In the genomic region with DNA sequence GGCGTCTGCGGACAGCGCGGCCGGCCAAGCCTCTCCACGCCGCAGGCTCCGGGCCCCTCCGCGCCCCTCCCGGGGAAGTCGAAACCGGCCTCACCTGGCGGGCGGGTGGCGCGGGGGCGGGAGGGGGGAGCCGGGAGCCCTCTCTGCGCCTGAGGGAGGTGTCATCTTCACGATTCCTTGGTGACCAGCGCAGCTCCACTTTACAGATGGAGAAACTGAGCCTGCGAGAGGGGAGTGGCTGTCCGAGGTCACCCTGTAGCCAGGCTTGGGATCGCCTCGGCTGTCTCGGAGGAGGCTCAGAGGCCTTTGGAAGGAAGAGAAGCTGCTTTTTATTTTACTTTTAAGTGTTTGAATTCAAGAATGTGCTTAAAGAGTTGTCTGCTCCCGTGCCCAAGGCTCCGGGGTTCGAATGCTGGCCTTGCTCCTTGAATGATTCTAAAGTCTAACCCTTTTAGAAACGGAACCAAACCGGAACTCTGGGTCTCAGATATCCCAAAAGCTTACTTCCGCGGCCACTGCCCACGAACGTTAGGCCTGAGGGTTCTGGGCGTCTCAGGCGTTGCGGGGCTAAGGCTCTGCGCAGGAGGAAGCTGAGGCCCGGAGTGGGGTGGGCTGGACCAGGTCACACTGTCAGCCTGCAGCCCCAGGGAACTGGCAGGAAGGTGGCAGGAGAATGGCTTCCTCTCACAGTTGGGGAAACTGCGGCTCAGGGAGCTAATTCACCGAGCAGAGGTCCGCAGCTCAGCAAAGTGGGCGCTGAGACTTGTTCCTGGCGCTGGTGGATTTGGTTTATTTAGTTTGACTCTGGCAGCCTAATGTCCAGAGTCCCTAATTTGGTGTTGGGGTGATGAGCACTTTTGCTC, we compare ENCODE assay signal across 1 cellular context.
TF ChIP-seq lines count a peak whose summit lies in the region.

No MANE protein-coding gene starts in this region.

TF ChIP-seq in IMR-90, 13 proteins besides CTCF, POLR2A, EP300 and RAD21:
- TF ChIP-seq, protein P1, sequence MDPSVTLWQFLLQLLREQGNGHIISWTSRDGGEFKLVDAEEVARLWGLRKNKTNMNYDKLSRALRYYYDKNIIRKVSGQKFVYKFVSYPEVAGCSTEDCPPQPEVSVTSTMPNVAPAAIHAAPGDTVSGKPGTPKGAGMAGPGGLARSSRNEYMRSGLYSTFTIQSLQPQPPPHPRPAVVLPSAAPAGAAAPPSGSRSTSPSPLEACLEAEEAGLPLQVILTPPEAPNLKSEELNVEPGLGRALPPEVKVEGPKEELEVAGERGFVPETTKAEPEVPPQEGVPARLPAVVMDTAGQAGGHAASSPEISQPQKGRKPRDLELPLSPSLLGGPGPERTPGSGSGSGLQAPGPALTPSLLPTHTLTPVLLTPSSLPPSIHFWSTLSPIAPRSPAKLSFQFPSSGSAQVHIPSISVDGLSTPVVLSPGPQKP (IDR thresholded peaks at IDR 0.05; ENCODE audit: borderline replicate concordance, low read depth, low read length), result no peak
- no peak for TF ChIP-seq FOS (IDR thresholded peaks at IDR 0.05; ENCODE audit: low read depth, low read length)
- no peak for TF ChIP-seq BHLHE40 (IDR thresholded peaks at IDR 0.05; ENCODE audit: low read depth, low read length)
- TF ChIP-seq CEBPB (IDR thresholded peaks at IDR 0.05; ENCODE audit: low read depth, low read length), result no peak
- no peak for TF ChIP-seq MXI1 (IDR thresholded peaks at IDR 0.05; ENCODE audit: borderline replicate concordance, low read depth, low read length)
- no peak for TF ChIP-seq RCOR1 (IDR thresholded peaks at IDR 0.05; ENCODE audit: insufficient replicate concordance, low read length)
